Comparison of ENCODE assay signal across 9 cellular contexts in genomic region chr22:26428515-26429457, GRCh38. TPM values are rescaled to one million over a fixed set of nuclear protein-coding genes. Genes with fewer than 3 reads are reported as not detected.
DNase-seq lines count a peak whose midpoint lies in the region; ATAC-seq, FAIRE-seq and TF ChIP-seq lines count a peak whose summit lies in the region.
"Had no signal": no experiment of that assay in that cellular context is flagged by ENCODE, and none has a peak within 500 bp of the region (broad histone marks: within the 10 kb centered on the region; RNA-seq: fewer than 3 reads in every experiment).

A gene with protein sequence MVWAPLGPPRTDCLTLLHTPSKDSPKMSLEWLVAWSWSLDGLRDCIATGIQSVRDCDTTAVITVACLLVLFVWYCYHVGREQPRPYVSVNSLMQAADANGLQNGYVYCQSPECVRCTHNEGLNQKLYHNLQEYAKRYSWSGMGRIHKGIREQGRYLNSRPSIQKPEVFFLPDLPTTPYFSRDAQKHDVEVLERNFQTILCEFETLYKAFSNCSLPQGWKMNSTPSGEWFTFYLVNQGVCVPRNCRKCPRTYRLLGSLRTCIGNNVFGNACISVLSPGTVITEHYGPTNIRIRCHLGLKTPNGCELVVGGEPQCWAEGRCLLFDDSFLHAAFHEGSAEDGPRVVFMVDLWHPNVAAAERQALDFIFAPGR (plus strand): TSS chr22:26429260. CDS start chr22:26433616, 4,356 bp downstream.

- no peak within 1 kb of the TSS for H3K23ac ChIP-seq in H1 (ENCODE audit: insufficient read length)

- H4K8ac ChIP-seq in H1 (ENCODE audit: extremely low read depth, insufficient read depth, low read length) = peak within 1 kb of the TSS; percentile 66; the same call in 1 of the 2 replicates

- no peak for FAIRE-seq in H1 (lab: Jason Lieb, UNC)
- FAIRE-seq: colon had no signal

- no peak within 1 kb of the TSS for H2BK120ac ChIP-seq in H1 (replicated peaks; ENCODE audit: low read depth, low read length)

- 3% methylated on average over 38 of the region's 96 CpGs; no CpG with 5 or more reads in 1 of the 2 experiments for WGBS in H1 (ENCODE audit: extremely low coverage in 1 of 2, insufficient coverage in 1 of 2, insufficient read length in 1 of 2, insufficient replicate concordance in 2 of 2, low coverage in 1 of 2, low lambda C conversion rate in 2 of 2, missing lambda C conversion rate in 1 of 2), 2 experiments

- no peak within 1 kb of the TSS for H3K56ac ChIP-seq in H1 (replicated peaks; ENCODE audit: insufficient read length, low read depth, low read length)

- POLR2A ChIA-PET in activated CD8-positive, alpha-beta memory T cell treated with anti-CD3 and anti-CD28 coated beads for 36 hours (lab: Charles Lee) = interaction anchor here (0.6 to 2.7 kb wide), 3 partner anchors 54 to 245 kb away, joined by 3 to 18 read pairs (median 3); partner anchors contain the start of genes HPS4 and SRRD
- POLR2A ChIA-PET in H1 (lab: Charles Lee; ENCODE audit: partially characterized antibody) = interaction anchor here (1.0 to 3.3 kb wide), 6 partner anchors 9 to 244 kb away, joined by 3 to 15 read pairs (median 8); no protein-coding TSS in a partner anchor

- no peak for TF ChIP-seq RAD21 in H1 (IDR thresholded peaks at IDR 0.05 in 1 of 2, conservative IDR thresholded peaks at IDR 0.05 in 1 of 2; ENCODE audit: low read depth in 2 of 2, low read length in 2 of 2)

- no peaks in the 10 kb centered on the region for H3K27me3 ChIP-seq in BLaER1 treated with 17β-estradiol and CSF1 and Interleukin-3, amounts not matched to agents 10 nM and 100 nM
- H3K27me3 ChIP-seq in H1 (replicated peaks in 1 of 4; ENCODE audit: control insufficient read depth in 3 of 4, extremely low read depth in 1 of 4, insufficient read depth in 3 of 4, low read length in 3 of 4) = peaks cover 0 to 6% (median 6%) of the 10 kb centered on the region in 4 experiments; a peak in 4 of 7 replicates

- peak within 1 kb of the TSS; percentile 84 to 92 (median 90) for H3K9ac ChIP-seq in BLaER1 treated with 17β-estradiol and CSF1 and Interleukin-3, amounts not matched to agents 10 nM and 100 nM
- peak within 1 kb of the TSS in 3 of 4 experiments; percentile 31 to 73 (median 35); a peak in 6 of 7 replicates for H3K9ac ChIP-seq in H1 (replicated peaks in 1 of 4; ENCODE audit: extremely low read depth in 1 of 4, low read depth in 3 of 4, low read length in 3 of 4)

- ATAC-seq in HG03439 (IDR thresholded peaks at IDR 0.05; ENCODE audit: unreplicated experiment) = peak; percentile 61

- no peak within 1 kb of the TSS for H3K14ac ChIP-seq in H1 (ENCODE audit: insufficient read length)

- H3K36me3 ChIP-seq in BLaER1 treated with 17β-estradiol and CSF1 and Interleukin-3, amounts not matched to agents 10 nM and 100 nM = peaks cover 4 to 9% (median 7%) of the 10 kb centered on the region in 11 experiments
- peaks cover 0 to 5% (median 2%) of the 10 kb centered on the region in 4 experiments; a peak in 1 of 8 replicates for H3K36me3 ChIP-seq in H1 (ENCODE audit: control insufficient read depth in 2 of 4, insufficient read depth in 4 of 4, low read length in 3 of 4)

- peak within 1 kb of the TSS; percentile 49 for H4K91ac ChIP-seq in H1 (replicated peaks; ENCODE audit: insufficient read length, low read length)

- H2AK5ac ChIP-seq in H1 (ENCODE audit: low read depth, low read length) = no peak within 1 kb of the TSS

- peak within 1 kb of the TSS; percentile 91 to 99 (median 95) for H3K4me2 ChIP-seq in BLaER1 treated with 17β-estradiol and CSF1 and Interleukin-3, amounts not matched to agents 10 nM and 100 nM
- H3K4me2 ChIP-seq in H1 (ENCODE audit: insufficient read depth in 1 of 2, low read depth in 2 of 2, low read length in 2 of 2) = peak within 1 kb of the TSS; percentile 92 to 96

- H3K23me2 ChIP-seq in H1 (ENCODE audit: low read depth, low read length) = peaks cover 13% of the 10 kb centered on the region

- peak; percentile 58 to 70 for TF ChIP-seq POLR2A in H1 (IDR thresholded peaks at IDR 0.05; ENCODE audit: control extremely low read depth in 1 of 2, low read depth in 2 of 2, low read length in 2 of 2)

- H4K5ac ChIP-seq in H1 (ENCODE audit: insufficient read length, low read depth, low read length) = peak within 1 kb of the TSS; percentile 45

- H3K4ac ChIP-seq in H1 (replicated peaks; ENCODE audit: insufficient read length, low read depth, low read length) = no peak within 1 kb of the TSS

- H2AFZ ChIP-seq in H1 (ENCODE audit: low read length) = peak within 1 kb of the TSS; percentile 66

- peak within 1 kb of the TSS; percentile 88; the same call in 1 of the 2 replicates for H2BK15ac ChIP-seq in H1 (ENCODE audit: low read length)

- peak within 1 kb of the TSS; percentile 67 to 97 (median 92) for H3K27ac ChIP-seq in BLaER1 treated with 17β-estradiol and CSF1 and Interleukin-3, amounts not matched to agents 10 nM and 100 nM
- H3K27ac ChIP-seq in H1 (ENCODE audit: low read depth, low read length) = no peak within 1 kb of the TSS

- H2BK12ac ChIP-seq in H1 (ENCODE audit: low read depth, low read length) = peak within 1 kb of the TSS; percentile 97; the same call in 1 of the 2 replicates

- peak within 1 kb of the TSS; percentile 96 for H3K18ac ChIP-seq in H1 (ENCODE audit: extremely low read depth, low read length)

- CTCF ChIA-PET in activated CD8-positive, alpha-beta memory T cell treated with anti-CD3 and anti-CD28 coated beads for 36 hours (lab: Charles Lee) = interaction anchor here (0.9 to 3.0 kb wide), 3 partner anchors 32 to 64 kb away, joined by 3 to 12 read pairs (median 3); partner anchors contain the start of genes HPS4 and SRRD
- CTCF ChIA-PET in H1 (lab: Charles Lee; ENCODE audit: partially characterized antibody) = interaction anchor here (0.8 to 2.5 kb wide), 5 partner anchors 9 to 64 kb away, joined by 4 to 9 read pairs (median 6); no protein-coding TSS in a partner anchor

- peak within 1 kb of the TSS; percentile 80 to 96 (median 92) for H3K4me3 ChIP-seq in BLaER1 treated with 17β-estradiol and CSF1 and Interleukin-3, amounts not matched to agents 10 nM and 100 nM
- peak within 1 kb of the TSS; percentile 61 to 85 (median 71) for H3K4me3 ChIP-seq in H1 (ENCODE audit: extremely low read depth in 1 of 4, insufficient read depth in 2 of 4, low read depth in 3 of 4, low read length in 4 of 4)

- H3K79me2 ChIP-seq in H1 (ENCODE audit: control insufficient read depth in 1 of 2, insufficient read depth in 2 of 2, low read length in 2 of 2) = no peaks in the 10 kb centered on the region; a peak in 1 of 4 replicates

- TF ChIP-seq CTCF in H1 (IDR thresholded peaks at IDR 0.05; ENCODE audit: control extremely low read depth in 1 of 3, insufficient read depth in 1 of 3, low read depth in 1 of 3, low read length in 3 of 3) = no peak

- no peak for TF ChIP-seq EP300 in H1 (IDR thresholded peaks at IDR 0.05; ENCODE audit: borderline replicate concordance in 1 of 2, low read depth in 2 of 2, low read length in 2 of 2)

- H2BK20ac ChIP-seq in H1 (ENCODE audit: low read length) = no peak within 1 kb of the TSS

- H3K9me3 ChIP-seq in BLaER1 treated with 17β-estradiol and CSF1 and Interleukin-3, amounts not matched to agents 10 nM and 100 nM (replicated peaks in 1 of 11) = peaks cover under 1 to 6% (median 1%) of the 10 kb centered on the region in 11 experiments; a peak in 16 of 22 replicates
- no peaks in the 10 kb centered on the region for H3K9me3 ChIP-seq in H1 (ENCODE audit: insufficient read depth in 2 of 2, low read depth in 1 of 2, low read length in 1 of 2)

- peak within 1 kb of the TSS; percentile 66; the same call in 1 of the 2 replicates for H2BK5ac ChIP-seq in H1 (ENCODE audit: low read depth, low read length)

- H4K20me1 ChIP-seq in BLaER1 treated with 17β-estradiol and CSF1 and Interleukin-3, amounts not matched to agents 10 nM and 100 nM = peaks cover 0 to 18% (median 7%) of the 10 kb centered on the region in 11 experiments; a peak in 7 of 22 replicates
- no peaks in the 10 kb centered on the region for H4K20me1 ChIP-seq in H1 (replicated peaks in 1 of 2; ENCODE audit: control insufficient read depth in 1 of 2, insufficient read depth in 2 of 2, low read length in 2 of 2)

- H3K79me1 ChIP-seq in H1 (ENCODE audit: low read depth, low read length) = peaks cover 1% of the 10 kb centered on the region

- peak; percentile 70 for DNase-seq in GM19240 (ENCODE audit: insufficient read length, low spot score)
- peak; percentile 94 for DNase-seq in NOMO-1 treated with DMSO at 0.1 percent for 48 hours (lab: John Stamatoyannopoulos, UW; ENCODE audit: unreplicated experiment)
- DNase-seq in H1 (ENCODE audit: low read depth in 1 of 2, low spot score in 2 of 2) = peak; percentile 9 to 75
- DNase-seq in middle frontal gyrus (ENCODE audit: extremely low spot score, low spot score) = peak; percentile 24
- DNase-seq in stimulated activated CD8-positive, alpha-beta memory T cell treated with anti-CD3 and anti-CD28 coated beads, Interleukin-15, amount 100 ng/mL, for 4 hours (ENCODE audit: low read depth in 2 of 2) = peak; percentile 54 to 66

- peaks cover 43 to 58% (median 49%) of the 10 kb centered on the region in 10 experiments for H3K4me1 ChIP-seq in BLaER1 treated with 17β-estradiol and CSF1 and Interleukin-3, amounts not matched to agents 10 nM and 100 nM
- peaks cover 0 to 8% (median 2%) of the 10 kb centered on the region in 4 experiments; a peak in 4 of 7 replicates for H3K4me1 ChIP-seq in H1 (replicated peaks in 1 of 4; ENCODE audit: control insufficient read depth in 3 of 4, insufficient read depth in 4 of 4, low read length in 3 of 4)

TF ChIP-seq in H1, 55 proteins besides CTCF, POLR2A, EP300 and RAD21 (continues in another document):
- TF ChIP-seq ASH2L (IDR thresholded peaks at IDR 0.05; ENCODE audit: low read length) (peak; percentile 14), TAF1 (IDR thresholded peaks at IDR 0.05; ENCODE audit: low read depth, low read length) (peak; percentile 48; the same call in 1 of the 2 replicates), CREB1 (IDR thresholded peaks at IDR 0.05) (0 out of 2 replicates have a peak, but pooled peaks have one; percentile 40), PHF8 (conservative IDR thresholded peaks at IDR 0.05; ENCODE audit: low read depth, low read length) (peak; percentile 76), RNF2 (IDR thresholded peaks at IDR 0.05; ENCODE audit: borderline replicate concordance, low read depth, low read length, missing control alignments, poor library complexity, severe bottlenecking) (no peak), KDM4A (IDR thresholded peaks at IDR 0.05; ENCODE audit: low read depth, low read length, severe bottlenecking) (peak; percentile 80)

RNA-seq across cellular contexts. Expression of the gene that starts here (rescaled TPM):
- total RNA-seq in activated CD8-positive, alpha-beta memory T cell treated with anti-CD3 and anti-CD28 coated beads for 36 hours = 10 to 100 TPM; 14.5 to 15.1 TPM
- 11.0 and 11.1 TPM in 2 replicates for total RNA-seq in H1 (2021; fragmentation: NEBNext Ultra II Directional; extraction: Animal tissue kit (Norgen Biotek cat#: 25700))
- polyA plus RNA-seq in H1 (2011; rRNA removed) = 7.2 and 8.1 TPM in 2 replicates
- 6.7 TPM for polyA plus RNA-seq in H1 (2011; cell fraction: cytosol; rRNA removed)
- 7.9 TPM for polyA plus RNA-seq in H1 (2011; cell fraction: nucleus; rRNA removed)
- polyA plus RNA-seq in H1 (2012, experiment 1 of 2) = 5.3 to 7.6 TPM (median 7.1 TPM) in 4 replicates
- 5.6 TPM for polyA plus RNA-seq in H1 (2012, experiment 2 of 2)
- 8.7 TPM for polyA plus RNA-seq in H1 (2013, experiment 1 of 2)
- 8.7 TPM for polyA plus RNA-seq in H1 (2013, experiment 2 of 2)
- 8.7 and 9.2 TPM in 2 replicates for polyA minus RNA-seq in H1 (2011; rRNA and poly(A)+ RNA removed)
- 6.6 TPM for polyA minus RNA-seq in H1 (2011; cell fraction: cytosol; rRNA and poly(A)+ RNA removed)
- polyA minus RNA-seq in H1 (2011; cell fraction: nucleus; rRNA and poly(A)+ RNA removed) = 7.5 TPM

Comparison
In these comparisons a context has a peak if more than half of its experiments do, and no peak if none do; other contexts are left out.
1. DNase-seq: peak in every context shown above with its lines; median percentile 94 in NOMO-1 treated with DMSO at 0.1 percent for 48 hours; 70 in GM19240; 60 in stimulated activated CD8-positive, alpha-beta memory T cell treated with anti-CD3 and anti-CD28 coated beads, Interleukin-15, amount 100 ng/mL, for 4 hours; 42 in H1; 24 in middle frontal gyrus.